1 cellular context compared by ENCODE assay signal in the genomic region with DNA sequence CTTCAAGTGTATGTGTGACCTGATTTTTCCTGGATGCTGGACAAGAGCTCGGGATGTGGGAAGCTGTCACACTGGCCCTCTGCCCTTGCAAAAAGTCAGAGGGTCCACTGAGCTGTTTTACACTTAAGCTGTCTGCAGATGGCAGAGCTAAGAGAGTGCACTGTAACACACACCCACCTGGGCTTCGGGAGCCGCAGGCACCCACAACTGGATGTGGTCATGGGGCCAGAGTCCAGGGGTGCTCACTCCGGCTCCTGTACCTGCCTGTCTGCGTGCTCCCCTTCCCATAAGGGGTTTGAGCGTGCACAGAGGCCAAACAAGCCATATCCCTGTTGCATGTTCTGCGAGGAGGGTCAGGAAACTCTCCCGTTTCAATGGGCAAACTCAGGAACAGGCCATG.
TF ChIP-seq lines count a peak whose summit lies in the region.

No MANE protein-coding gene starts in this region.

TF ChIP-seq in GM23338, 12 proteins besides CTCF, POLR2A, EP300 and RAD21 (continued from another document):
- TF ChIP-seq, protein P1, sequence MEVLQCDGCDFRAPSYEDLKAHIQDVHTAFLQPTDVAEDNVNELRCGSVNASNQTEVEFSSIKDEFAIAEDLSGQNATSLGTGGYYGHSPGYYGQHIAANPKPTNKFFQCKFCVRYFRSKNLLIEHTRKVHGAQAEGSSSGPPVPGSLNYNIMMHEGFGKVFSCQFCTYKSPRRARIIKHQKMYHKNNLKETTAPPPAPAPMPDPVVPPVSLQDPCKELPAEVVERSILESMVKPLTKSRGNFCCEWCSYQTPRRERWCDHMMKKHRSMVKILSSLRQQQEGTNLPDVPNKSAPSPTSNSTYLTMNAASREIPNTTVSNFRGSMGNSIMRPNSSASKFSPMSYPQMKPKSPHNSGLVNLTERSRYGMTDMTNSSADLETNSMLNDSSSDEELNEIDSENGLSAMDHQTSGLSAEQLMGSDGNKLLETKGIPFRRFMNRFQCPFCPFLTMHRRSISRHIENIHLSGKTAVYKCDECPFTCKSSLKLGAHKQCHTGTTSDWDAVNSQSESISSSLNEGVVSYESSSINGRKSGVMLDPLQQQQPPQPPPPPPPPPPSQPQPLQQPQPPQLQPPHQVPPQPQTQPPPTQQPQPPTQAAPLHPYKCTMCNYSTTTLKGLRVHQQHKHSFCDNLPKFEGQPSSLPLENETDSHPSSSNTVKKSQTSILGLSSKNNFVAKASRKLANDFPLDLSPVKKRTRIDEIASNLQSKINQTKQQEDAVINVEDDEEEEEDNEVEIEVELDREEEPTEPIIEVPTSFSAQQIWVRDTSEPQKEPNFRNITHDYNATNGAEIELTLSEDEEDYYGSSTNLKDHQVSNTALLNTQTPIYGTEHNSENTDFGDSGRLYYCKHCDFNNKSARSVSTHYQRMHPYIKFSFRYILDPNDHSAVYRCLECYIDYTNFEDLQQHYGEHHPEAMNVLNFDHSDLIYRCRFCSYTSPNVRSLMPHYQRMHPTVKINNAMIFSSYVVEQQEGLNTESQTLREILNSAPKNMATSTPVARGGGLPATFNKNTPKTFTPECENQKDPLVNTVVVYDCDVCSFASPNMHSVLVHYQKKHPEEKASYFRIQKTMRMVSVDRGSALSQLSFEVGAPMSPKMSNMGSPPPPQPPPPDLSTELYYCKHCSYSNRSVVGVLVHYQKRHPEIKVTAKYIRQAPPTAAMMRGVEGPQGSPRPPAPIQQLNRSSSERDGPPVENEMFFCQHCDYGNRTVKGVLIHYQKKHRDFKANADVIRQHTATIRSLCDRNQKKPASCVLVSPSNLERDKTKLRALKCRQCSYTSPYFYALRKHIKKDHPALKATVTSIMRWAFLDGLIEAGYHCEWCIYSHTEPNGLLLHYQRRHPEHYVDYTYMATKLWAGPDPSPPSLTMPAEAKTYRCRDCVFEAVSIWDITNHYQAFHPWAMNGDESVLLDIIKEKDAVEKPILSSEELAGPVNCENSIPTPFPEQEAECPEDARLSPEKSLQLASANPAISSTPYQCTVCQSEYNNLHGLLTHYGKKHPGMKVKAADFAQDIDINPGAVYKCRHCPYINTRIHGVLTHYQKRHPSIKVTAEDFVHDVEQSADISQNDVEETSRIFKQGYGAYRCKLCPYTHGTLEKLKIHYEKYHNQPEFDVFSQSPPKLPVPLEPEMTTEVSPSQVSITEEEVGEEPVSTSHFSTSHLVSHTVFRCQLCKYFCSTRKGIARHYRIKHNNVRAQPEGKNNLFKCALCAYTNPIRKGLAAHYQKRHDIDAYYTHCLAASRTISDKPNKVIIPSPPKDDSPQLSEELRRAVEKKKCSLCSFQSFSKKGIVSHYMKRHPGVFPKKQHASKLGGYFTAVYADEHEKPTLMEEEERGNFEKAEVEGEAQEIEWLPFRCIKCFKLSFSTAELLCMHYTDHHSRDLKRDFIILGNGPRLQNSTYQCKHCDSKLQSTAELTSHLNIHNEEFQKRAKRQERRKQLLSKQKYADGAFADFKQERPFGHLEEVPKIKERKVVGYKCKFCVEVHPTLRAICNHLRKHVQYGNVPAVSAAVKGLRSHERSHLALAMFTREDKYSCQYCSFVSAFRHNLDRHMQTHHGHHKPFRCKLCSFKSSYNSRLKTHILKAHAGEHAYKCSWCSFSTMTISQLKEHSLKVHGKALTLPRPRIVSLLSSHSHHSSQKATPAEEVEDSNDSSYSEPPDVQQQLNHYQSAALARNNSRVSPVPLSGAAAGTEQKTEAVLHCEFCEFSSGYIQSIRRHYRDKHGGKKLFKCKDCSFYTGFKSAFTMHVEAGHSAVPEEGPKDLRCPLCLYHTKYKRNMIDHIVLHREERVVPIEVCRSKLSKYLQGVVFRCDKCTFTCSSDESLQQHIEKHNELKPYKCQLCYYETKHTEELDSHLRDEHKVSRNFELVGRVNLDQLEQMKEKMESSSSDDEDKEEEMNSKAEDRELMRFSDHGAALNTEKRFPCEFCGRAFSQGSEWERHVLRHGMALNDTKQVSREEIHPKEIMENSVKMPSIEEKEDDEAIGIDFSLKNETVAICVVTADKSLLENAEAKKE (CRISPR knock-in tag; IDR thresholded peaks at IDR 0.05), result no peak
- TF ChIP-seq EZH2phosphoT487 (IDR thresholded peaks at IDR 0.05; ENCODE audit: unreplicated experiment), result no peak
- TF ChIP-seq NANOG (IDR thresholded peaks at IDR 0.05; ENCODE audit: borderline replicate concordance), result no peak
- no peak for TF ChIP-seq STAT1 (IDR thresholded peaks at IDR 0.05; ENCODE audit: unreplicated experiment)
